1 cellular context compared by ENCODE assay signal in genomic region chr1:110003747-110004428, GRCh38.
TF ChIP-seq lines count a peak whose summit lies in the region.

No MANE protein-coding gene starts in this region.

TF ChIP-seq in IMR-90, 13 proteins besides CTCF, POLR2A, EP300 and RAD21:
- TF ChIP-seq SMC3 (IDR thresholded peaks at IDR 0.05; ENCODE audit: low read depth, low read length) (no peak), NFE2L2 (IDR thresholded peaks at IDR 0.05; ENCODE audit: low read depth, low read length) (peak; percentile 100), MAFK (IDR thresholded peaks at IDR 0.05; ENCODE audit: low read depth, low read length) (peak; percentile 94), CEBPB (IDR thresholded peaks at IDR 0.05; ENCODE audit: low read depth, low read length) (peak; percentile 98), BHLHE40 (IDR thresholded peaks at IDR 0.05; ENCODE audit: low read depth, low read length) (0 out of 2 replicates have a peak, but pooled peaks have one; percentile 8), MXI1 (IDR thresholded peaks at IDR 0.05; ENCODE audit: borderline replicate concordance, low read depth, low read length) (no peak), FOS (IDR thresholded peaks at IDR 0.05; ENCODE audit: low read depth, low read length) (peak; percentile 80), MAZ (IDR thresholded peaks at IDR 0.05; ENCODE audit: borderline replicate concordance, low read depth, low read length) (peak; percentile 79), CHD1 (IDR thresholded peaks at IDR 0.05; ENCODE audit: low read depth, low read length) (no peak), RCOR1 (IDR thresholded peaks at IDR 0.05; ENCODE audit: insufficient replicate concordance, low read length) (peak; percentile 24)
- TF ChIP-seq, protein P1, sequence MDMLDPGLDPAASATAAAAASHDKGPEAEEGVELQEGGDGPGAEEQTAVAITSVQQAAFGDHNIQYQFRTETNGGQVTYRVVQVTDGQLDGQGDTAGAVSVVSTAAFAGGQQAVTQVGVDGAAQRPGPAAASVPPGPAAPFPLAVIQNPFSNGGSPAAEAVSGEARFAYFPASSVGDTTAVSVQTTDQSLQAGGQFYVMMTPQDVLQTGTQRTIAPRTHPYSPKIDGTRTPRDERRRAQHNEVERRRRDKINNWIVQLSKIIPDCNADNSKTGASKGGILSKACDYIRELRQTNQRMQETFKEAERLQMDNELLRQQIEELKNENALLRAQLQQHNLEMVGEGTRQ (IDR thresholded peaks at IDR 0.05; ENCODE audit: low read depth, low read length), result no peak
